ENCODE assay signal across 15 cellular contexts in the genomic region with DNA sequence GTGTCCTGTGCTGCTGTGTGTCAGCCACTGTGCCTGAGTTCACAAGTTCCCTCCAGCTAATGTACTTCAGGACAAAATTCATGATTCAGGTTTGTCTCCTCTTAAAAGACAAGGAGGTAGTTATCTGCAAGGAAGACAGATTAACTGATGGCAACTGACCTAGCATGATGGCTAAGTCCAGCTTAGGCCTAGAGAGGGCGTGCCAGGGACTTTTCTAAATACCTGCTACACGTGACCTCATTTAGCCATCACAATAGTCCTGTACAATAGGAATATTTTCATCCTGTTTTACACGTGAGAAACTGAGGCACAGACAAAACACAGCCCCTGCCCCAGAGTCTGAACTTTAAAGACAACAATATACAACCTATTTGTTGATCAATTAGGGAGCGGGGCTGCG.
A peak's percentile ranks its signal among the peaks of the same experiment; 100 is the strongest.
DNase-seq lines count a peak whose midpoint lies in the region; ATAC-seq and TF ChIP-seq lines count a peak whose summit lies in the region.
"Had no signal": no experiment of that assay in that cellular context is flagged by ENCODE, and none has a peak within 500 bp of the region (broad histone marks: within the 10 kb centered on the region; RNA-seq: fewer than 3 reads in every experiment).

No MANE protein-coding gene starts in this region.

- TF ChIP-seq POLR2A in ovary (IDR thresholded peaks at IDR 0.05), result no peak

- ATAC-seq in left colon, result peak; percentile 70
- no peak for ATAC-seq in GM18517 (IDR thresholded peaks at IDR 0.05; ENCODE audit: unreplicated experiment)
- ATAC-seq: esophagus mucosa had no signal

- no peaks in the 10 kb centered on the region for H3K9me2 ChIP-seq in OCI-LY7 (ENCODE audit: insufficient read depth, low read length)

- H3K9me3 ChIP-seq in OCI-LY7 (ENCODE audit: low read length) (no peaks in the 10 kb centered on the region), ovary (no peaks in the 10 kb centered on the region), MG63 (no peaks in the 10 kb centered on the region)

- TF ChIP-seq EP300 in ovary (IDR thresholded peaks at IDR 0.05), result no peak

- no peaks in the 10 kb centered on the region for H3K4me1 ChIP-seq in OCI-LY7 (ENCODE audit: insufficient read depth, low read length, poor library complexity, severe bottlenecking)
- H3K4me1 ChIP-seq in ovary (ENCODE audit: insufficient read depth), result no peaks in the 10 kb centered on the region

- peak; percentile 19; the same call in 1 of the 3 replicates for TF ChIP-seq CTCF in GM12872 (IDR thresholded peaks at IDR 0.05; ENCODE audit: insufficient read depth, low read depth, low read length)
- TF ChIP-seq CTCF in OCI-LY7 (conservative IDR thresholded peaks at IDR 0.05; ENCODE audit: low read length), result peak; percentile 40; the same call in 1 of the 2 replicates
- no peak for TF ChIP-seq CTCF in ovary (IDR thresholded peaks at IDR 0.05)

- BruUV-seq in OCI-LY7 (replicated peaks; lab: Mats Ljungman, UMichigan), result no TSS peak

- no peak overlapping the region for H2AFZ ChIP-seq in OCI-LY7 (ENCODE audit: low read length)

- H3K27me3 ChIP-seq in ovary, result no peaks in the 10 kb centered on the region
- H3K27me3 ChIP-seq in MG63, result no peaks in the 10 kb centered on the region
- H3K27me3 ChIP-seq: BLaER1 had no signal

- no peak overlapping the region for H3K27ac ChIP-seq in OCI-LY7 (ENCODE audit: low read depth, low read length, poor library complexity, severe bottlenecking)
- no peak overlapping the region for H3K27ac ChIP-seq in ovary
- H3K27ac ChIP-seq: BLaER1 had no signal

- H3K4me3 ChIP-seq in OCI-LY7 (ENCODE audit: low read depth, low read length, poor library complexity, severe bottlenecking) (no peak overlapping the region), ovary (no peak overlapping the region), MG63 (no peak overlapping the region)
- H3K4me3 ChIP-seq: BLaER1 had no signal

- H3K79me2 ChIP-seq in OCI-LY7 (ENCODE audit: insufficient read depth, low read depth, low read length), result no peaks in the 10 kb centered on the region

- CTCF ChIA-PET in OCI-LY7 (lab: Charles Lee; ENCODE audit: unreplicated experiment), result no interaction called here

- H3K4me2 ChIP-seq in OCI-LY7 (ENCODE audit: low read length), result no peak overlapping the region
- H3K4me2 ChIP-seq: BLaER1 had no signal

- H3K36me3 ChIP-seq in OCI-LY7 (ENCODE audit: insufficient read depth, low read length) (no peaks in the 10 kb centered on the region), ovary (no peaks in the 10 kb centered on the region), MG63 (no peaks in the 10 kb centered on the region)
- H3K36me3 ChIP-seq: BLaER1 had no signal

- 74 to 76% (median 74%) methylated on average over 5 of the region's 5 CpGs for WGBS in ovary, 3 donors

- peak; percentile 9 for DNase-seq in HT1080 (ENCODE audit: low read depth)
- DNase-seq in OCI-LY7 (ENCODE audit: low spot score), result peak; percentile 3
- peak in 1 of 2 donors; percentile 39 for DNase-seq in left colon
- no peak for DNase-seq in ovary
- DNase-seq in MG63, result no peak
- DNase-seq: activated CD4-positive, alpha-beta T cell treated with anti-CD3 and anti-CD28 coated beads for 1 hour; NCI-H146; NCI-H2227 treated with DMSO at 0.1 percent for 48 hours; SIG-M5; stimulated activated CD8-positive, alpha-beta memory T cell treated with anti-CD3 and anti-CD28 coated beads, Interleukin-4, amount 100 ng/mL, for 48 hours; substantia nigra had no signal

- no peaks in the 10 kb centered on the region for H4K20me1 ChIP-seq in OCI-LY7 (ENCODE audit: insufficient read depth, low read length)
- H4K20me1 ChIP-seq: BLaER1 had no signal

- intact Hi-C loops in OCI-LY7 (cut with micrococcal nuclease; ENCODE audit: unreplicated experiment) (no loop called here), left colon (cut with DNase I, micrococcal nuclease) (no loop called here), ovary (cut with DNase I) (no loop called here)

- POLR2A ChIA-PET in OCI-LY7 (lab: Charles Lee), result no interaction called here

Comparison
In these comparisons a context has a peak if more than half of its experiments do, and no peak if none do; other contexts are left out.
1. CTCF ChIP-seq: peak in GM12872 (single experiment) and OCI-LY7 (single experiment); none in ovary (0 of 3).
2. DNase-seq: peak in HT1080 (single experiment) and OCI-LY7 (single experiment); none in ovary (0 of 5) and MG63 (single experiment).